In the genomic region with DNA sequence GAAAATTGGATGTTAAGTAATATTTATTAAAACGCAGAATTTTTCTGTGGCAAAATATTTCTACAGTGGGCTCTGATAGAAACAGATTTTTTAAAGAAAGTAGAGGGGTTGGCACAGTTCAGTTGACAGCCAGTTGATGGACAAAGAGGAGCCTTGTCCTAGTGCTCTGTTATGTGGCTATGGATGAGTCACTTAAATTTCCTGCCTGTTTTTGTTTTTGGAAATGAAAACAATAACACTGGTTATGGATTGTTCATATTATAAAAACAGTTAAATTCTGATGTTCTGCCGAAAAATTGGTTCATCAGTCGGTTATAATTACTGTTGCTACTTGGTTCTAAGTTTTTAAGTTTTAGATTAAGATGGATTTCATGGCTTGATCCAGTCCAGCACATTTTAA, we compare ENCODE assay signal across 21 cellular contexts. TPM values are rescaled to one million over a fixed set of nuclear protein-coding genes. Genes with fewer than 3 reads are reported as not detected.
DNase-seq lines count a peak whose midpoint lies in the region; ATAC-seq and TF ChIP-seq lines count a peak whose summit lies in the region.
"Had no signal": no experiment of that assay in that cellular context is flagged by ENCODE, and none has a peak within 500 bp of the region (broad histone marks: within the 10 kb centered on the region; RNA-seq: fewer than 3 reads in every experiment).

No MANE protein-coding gene starts in this region.

- no peak for TF ChIP-seq CTCF in fibroblast of villous mesenchyme (IDR thresholded peaks at IDR 0.05; ENCODE audit: insufficient read depth, low read depth, low read length)
- no peak for TF ChIP-seq CTCF in Caco-2 (IDR thresholded peaks at IDR 0.05; ENCODE audit: insufficient read depth in 1 of 2, low read depth in 1 of 2, low read length in 1 of 2, severe bottlenecking in 1 of 2, unreplicated experiment in 1 of 2)
- TF ChIP-seq CTCF in body of pancreas (IDR thresholded peaks at IDR 0.05): no peak

- no peaks in the 10 kb centered on the region for H3K4me1 Mint-ChIP-seq in Caco-2 (ENCODE audit: low read depth, unreplicated experiment)
- H3K4me1 Mint-ChIP-seq: central memory CD8-positive, alpha-beta T cell; stimulated activated naive B cell treated with anti-CD40 and anti-IgM and Interleukin-4, amounts not matched to agents 10 μg/mL and 1 μg/mL and 100 μg/mL, for 72 hours had no signal

- H3K4me3 Mint-ChIP-seq in Caco-2 (ENCODE audit: unreplicated experiment): no peak overlapping the region
- H3K4me3 Mint-ChIP-seq: central memory CD8-positive, alpha-beta T cell; stimulated activated naive B cell treated with anti-CD40 and anti-IgM and Interleukin-4, amounts not matched to agents 10 μg/mL and 1 μg/mL and 100 μg/mL, for 72 hours had no signal

- H3K27me3 Mint-ChIP-seq in Caco-2 (ENCODE audit: insufficient read depth, unreplicated experiment): no peaks in the 10 kb centered on the region
- H3K27me3 Mint-ChIP-seq: central memory CD8-positive, alpha-beta T cell had no signal

- POLR2A ChIA-PET in Caco-2 (lab: Charles Lee): no interaction called here

- H3K27ac Mint-ChIP-seq in Caco-2 (ENCODE audit: unreplicated experiment): no peak overlapping the region
- H3K27ac Mint-ChIP-seq: stimulated activated naive B cell treated with anti-CD40 and anti-IgM and Interleukin-4, amounts not matched to agents 10 μg/mL and 1 μg/mL and 100 μg/mL, for 72 hours had no signal

- ATAC-seq in SK-N-SH treated with all-trans-retinoic acid at 6 μM for 48 hours: peak; percentile 56
- no peak for ATAC-seq in body of pancreas
- no peak for ATAC-seq in activated CD4-positive, CD25-positive, alpha-beta regulatory T cell treated with anti-CD3 and anti-CD28 coated beads, Interleukin-2, amount 50 U/mL, for 24 hours
- ATAC-seq: stimulated activated naive B cell treated with anti-CD40 and anti-IgM and Interleukin-4, amounts not matched to agents 10 μg/mL and 1 μg/mL and 100 μg/mL, for 72 hours had no signal

- 83 to 91% methylated on average over 3 of the region's 3 CpGs for WGBS in body of pancreas, 2 donors

- TF ChIP-seq POLR2A in body of pancreas (IDR thresholded peaks at IDR 0.05): no peak

- intact Hi-C loops in Caco-2 (cut with micrococcal nuclease; ENCODE audit: unreplicated experiment) (no loop called here), body of pancreas (cut with DNase I) (no loop called here)

- no peak overlapping the region for H3K4me3 ChIP-seq in fibroblast of villous mesenchyme (ENCODE audit: low read depth, low read length)
- H3K4me3 ChIP-seq in Caco-2 (ENCODE audit: low read depth, low read length): no peak overlapping the region
- H3K4me3 ChIP-seq in body of pancreas: no peak overlapping the region
- H3K4me3 ChIP-seq: heart left ventricle, skin epidermis had no signal

- H3K27ac ChIP-seq in body of pancreas: no peak overlapping the region
- H3K27ac ChIP-seq: heart left ventricle, KMS-11, skin epidermis had no signal

- no peaks in the 10 kb centered on the region for H3K9me3 ChIP-seq in Caco-2
- H3K9me3 ChIP-seq in body of pancreas: no peaks in the 10 kb centered on the region
- H3K9me3 ChIP-seq: BE2C, heart left ventricle had no signal

- H3K36me3 Mint-ChIP-seq in Caco-2 (ENCODE audit: insufficient read depth, unreplicated experiment): no peaks in the 10 kb centered on the region
- H3K36me3 Mint-ChIP-seq: stimulated activated naive B cell treated with anti-CD40 and anti-IgM and Interleukin-4, amounts not matched to agents 10 μg/mL and 1 μg/mL and 100 μg/mL, for 72 hours had no signal

- no TSS peak for BruUV-seq in Caco-2 (replicated peaks; lab: Mats Ljungman, UMichigan)

- H3K4me1 ChIP-seq in Caco-2 (no peaks in the 10 kb centered on the region), body of pancreas (no peaks in the 10 kb centered on the region)
- H3K4me1 ChIP-seq: BE2C had no signal

- no peaks in the 10 kb centered on the region for H3K36me3 ChIP-seq in Caco-2 (ENCODE audit: control insufficient read depth, insufficient read depth, low read length)
- no peaks in the 10 kb centered on the region for H3K36me3 ChIP-seq in body of pancreas (replicated peaks in 1 of 2; ENCODE audit: insufficient read depth in 1 of 2, low read depth in 2 of 2)
- H3K36me3 ChIP-seq: BE2C, heart left ventricle had no signal

- DNase-seq in EL: peak; percentile 5
- peak; percentile 14 for DNase-seq in fibroblast of villous mesenchyme (ENCODE audit: low read depth)
- DNase-seq in putamen (ENCODE audit: low spot score): peak; percentile 80
- no peak for DNase-seq in Caco-2
- no peak for DNase-seq in NCI-H2029 treated with DMSO at 0.1 percent for 48 hours (lab: John Stamatoyannopoulos, UW)
- DNase-seq in body of pancreas: no peak
- DNase-seq: activated CD4-positive, alpha-beta T cell treated with anti-CD3 and anti-CD28 coated beads for 4 hours; activated naive CD4-positive, alpha-beta T cell treated with anti-CD3 and anti-CD28 coated beads, Interleukin-2, amount 50 U/mL, for 16 hours; BE2C; DMS 273 treated with DMSO at 0.1 percent for 48 hours; heart left ventricle; kidney; NCI-H1436; NCI-H446 treated with DMSO at 0.1 percent for 48 hours; stimulated activated naive B cell treated with anti-CD40 and anti-IgM and Interleukin-4, amounts not matched to agents 10 μg/mL and 1 μg/mL and 100 μg/mL, for 72 hours; T-helper 9 cell had no signal

- H3K27me3 ChIP-seq in Caco-2 (replicated peaks; ENCODE audit: control insufficient read depth, insufficient read depth, low read length): no peaks in the 10 kb centered on the region
- no peaks in the 10 kb centered on the region for H3K27me3 ChIP-seq in body of pancreas
- H3K27me3 ChIP-seq: BE2C, heart left ventricle had no signal

- no peaks in the 10 kb centered on the region for H3K9me3 Mint-ChIP-seq in Caco-2 (ENCODE audit: unreplicated experiment)
- H3K9me3 Mint-ChIP-seq: central memory CD8-positive, alpha-beta T cell had no signal

- CTCF ChIA-PET in Caco-2 (lab: Charles Lee): no interaction called here

TF ChIP-seq in SK-N-SH treated with all-trans-retinoic acid at 6 μM for 48 hours, 23 proteins besides CTCF, POLR2A, EP300 and RAD21:
- TF ChIP-seq TSHZ2 (CRISPR knock-in tag; IDR thresholded peaks at IDR 0.05): no peak
- TF ChIP-seq, protein P1, sequence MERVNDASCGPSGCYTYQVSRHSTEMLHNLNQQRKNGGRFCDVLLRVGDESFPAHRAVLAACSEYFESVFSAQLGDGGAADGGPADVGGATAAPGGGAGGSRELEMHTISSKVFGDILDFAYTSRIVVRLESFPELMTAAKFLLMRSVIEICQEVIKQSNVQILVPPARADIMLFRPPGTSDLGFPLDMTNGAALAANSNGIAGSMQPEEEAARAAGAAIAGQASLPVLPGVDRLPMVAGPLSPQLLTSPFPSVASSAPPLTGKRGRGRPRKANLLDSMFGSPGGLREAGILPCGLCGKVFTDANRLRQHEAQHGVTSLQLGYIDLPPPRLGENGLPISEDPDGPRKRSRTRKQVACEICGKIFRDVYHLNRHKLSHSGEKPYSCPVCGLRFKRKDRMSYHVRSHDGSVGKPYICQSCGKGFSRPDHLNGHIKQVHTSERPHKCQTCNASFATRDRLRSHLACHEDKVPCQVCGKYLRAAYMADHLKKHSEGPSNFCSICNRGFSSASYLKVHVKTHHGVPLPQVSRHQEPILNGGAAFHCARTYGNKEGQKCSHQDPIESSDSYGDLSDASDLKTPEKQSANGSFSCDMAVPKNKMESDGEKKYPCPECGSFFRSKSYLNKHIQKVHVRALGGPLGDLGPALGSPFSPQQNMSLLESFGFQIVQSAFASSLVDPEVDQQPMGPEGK (CRISPR knock-in tag; IDR thresholded peaks at IDR 0.05; ENCODE audit: borderline replicate concordance): no peak
- TF ChIP-seq ZNF70 (CRISPR knock-in tag; IDR thresholded peaks at IDR 0.05): no peak
- no peak for TF ChIP-seq ZNF8 (CRISPR knock-in tag; IDR thresholded peaks at IDR 0.05)
- TF ChIP-seq TOX (CRISPR knock-in tag; IDR thresholded peaks at IDR 0.05; ENCODE audit: borderline replicate concordance): no peak
- TF ChIP-seq ZFP30 (CRISPR knock-in tag; IDR thresholded peaks at IDR 0.05): no peak

RNA-seq across cellular contexts. Expression of gene MYO6, which starts 42.8 kb away (rescaled TPM):
- total RNA-seq in fibroblast of villous mesenchyme: 14.2 and 15.1 TPM in 2 replicates
- 39.9 and 43.0 TPM in 2 replicates for total RNA-seq in Caco-2 (2022)
- total RNA-seq in body of pancreas: 10 to 100 TPM; 21.0 to 29.7 TPM

Comparison
In these comparisons a context has a peak if more than half of its experiments do, and no peak if none do; other contexts are left out.
1. DNase-seq: peak in EL (single experiment), fibroblast of villous mesenchyme (single experiment) and putamen (single experiment); none in Caco-2 (0 of 2), NCI-H2029 treated with DMSO at 0.1 percent for 48 hours (single experiment) and body of pancreas (0 of 4).